Comparison of ENCODE assay signal across 17 cellular contexts in genomic region chr19:8558325-8558724, GRCh38. TPM values are rescaled to one million over a fixed set of nuclear protein-coding genes. Genes with fewer than 3 reads are reported as not detected.
DNase-seq lines count a peak whose midpoint lies in the region; ATAC-seq and TF ChIP-seq lines count a peak whose summit lies in the region.
"Had no signal": no experiment of that assay in that cellular context is flagged by ENCODE, and none has a peak within 500 bp of the region (broad histone marks: within the 10 kb centered on the region; RNA-seq: fewer than 3 reads in every experiment).

No MANE protein-coding gene starts in this region.

- CTCF ChIA-PET in activated CD4-positive, alpha-beta T cell treated with anti-CD3 and anti-CD28 coated beads, Interleukin-2, amount 10 ng/mL, durations not matched to agents 7 days and 5 days (lab: Charles Lee) = interaction anchor here (0.5 to 2.1 kb wide), 4 partner anchors 13 to 217 kb away, joined by 3 to 10 read pairs (median 4); no protein-coding TSS in a partner anchor
- CTCF ChIA-PET in activated CD4-positive, alpha-beta memory T cell treated with anti-CD3 and anti-CD28 coated beads, Interleukin-2, amount 10 ng/mL, durations not matched to agents 7 days and 5 days (lab: Charles Lee) = interaction anchor here (1.6 to 2.2 kb wide), 4 partner anchors 11 to 23 kb away, joined by 4 to 9 read pairs (median 6); no protein-coding TSS in a partner anchor
- CTCF ChIA-PET in naive thymus-derived CD4-positive, alpha-beta T cell (lab: Charles Lee) = interaction anchor here (0.8 to 1.4 kb wide), 3 partner anchors 20 to 33 kb away, joined by 3 to 5 read pairs (median 4); no protein-coding TSS in a partner anchor

- peaks cover 34% of the 10 kb centered on the region for H3K4me1 Mint-ChIP-seq in activated CD4-positive, alpha-beta T cell treated with anti-CD3 and anti-CD28 coated beads, Interleukin-2, amount 10 ng/mL, durations not matched to agents 7 days and 5 days
- peaks cover 46% of the 10 kb centered on the region for H3K4me1 Mint-ChIP-seq in CD14-positive monocyte
- H3K4me1 Mint-ChIP-seq in activated CD4-positive, alpha-beta memory T cell treated with anti-CD3 and anti-CD28 coated beads, Interleukin-2, amount 10 ng/mL, durations not matched to agents 7 days and 5 days = peaks cover 46% of the 10 kb centered on the region
- peaks cover 13 to 33% (median 24%) of the 10 kb centered on the region in 7 donors for H3K4me1 Mint-ChIP-seq in naive thymus-derived CD4-positive, alpha-beta T cell

- no peaks in the 10 kb centered on the region for H3K9me3 ChIP-seq in naive thymus-derived CD4-positive, alpha-beta T cell (ENCODE audit: control insufficient read depth in 2 of 3, low read length in 3 of 3)
- H3K9me3 ChIP-seq: upper lobe of right lung had no signal

- H3K4me3 ChIP-seq in naive thymus-derived CD4-positive, alpha-beta T cell (ENCODE audit: low read length) = no peak overlapping the region
- H3K4me3 ChIP-seq: upper lobe of right lung had no signal

- intact Hi-C loops in CD14-positive monocyte (cut with micrococcal nuclease) = no loop called here
- intact Hi-C loops in naive thymus-derived CD4-positive, alpha-beta T cell (cut with micrococcal nuclease) = no loop called here

- H3K27me3 Mint-ChIP-seq in activated CD4-positive, alpha-beta T cell treated with anti-CD3 and anti-CD28 coated beads, Interleukin-2, amount 10 ng/mL, durations not matched to agents 7 days and 5 days = no peaks in the 10 kb centered on the region
- peaks cover 1 to 2% (median 1%) of the 10 kb centered on the region in 3 donors for H3K27me3 Mint-ChIP-seq in CD14-positive monocyte (ENCODE audit: low read depth in 3 of 3)
- H3K27me3 Mint-ChIP-seq in activated CD4-positive, alpha-beta memory T cell treated with anti-CD3 and anti-CD28 coated beads, Interleukin-2, amount 10 ng/mL, durations not matched to agents 7 days and 5 days = no peaks in the 10 kb centered on the region
- H3K27me3 Mint-ChIP-seq in naive thymus-derived CD4-positive, alpha-beta T cell = no peaks in the 10 kb centered on the region
- H3K27me3 Mint-ChIP-seq: activated naive CD4-positive, alpha-beta T cell treated with anti-CD3 and anti-CD28 coated beads, Interleukin-2, amount 50 U/mL, for 24 hours had no signal

- no peaks in the 10 kb centered on the region for H3K27me3 ChIP-seq in naive thymus-derived CD4-positive, alpha-beta T cell (ENCODE audit: control insufficient read depth in 2 of 2, insufficient read depth in 2 of 2, low read length in 2 of 2)
- H3K27me3 ChIP-seq: upper lobe of right lung had no signal

- no peak overlapping the region for H3K27ac ChIP-seq in naive thymus-derived CD4-positive, alpha-beta T cell (ENCODE audit: low read depth, low read length)
- H3K27ac ChIP-seq: upper lobe of right lung had no signal

- POLR2A ChIA-PET in activated CD4-positive, alpha-beta T cell treated with anti-CD3 and anti-CD28 coated beads, Interleukin-2, amount 10 ng/mL, durations not matched to agents 7 days and 5 days (lab: Charles Lee) = no interaction called here
- POLR2A ChIA-PET in activated CD4-positive, alpha-beta memory T cell treated with anti-CD3 and anti-CD28 coated beads, Interleukin-2, amount 10 ng/mL, durations not matched to agents 7 days and 5 days (lab: Charles Lee) = interaction anchor here (0.7 to 1.7 kb wide), 4 partner anchors 8 to 45 kb away, joined by 3 to 4 read pairs (median 4); partner anchors contain the start of gene ZNF414
- POLR2A ChIA-PET in naive thymus-derived CD4-positive, alpha-beta T cell (lab: Charles Lee) = interaction anchor here (0.9 to 2.1 kb wide), 5 partner anchors 12 to 44 kb away, joined by 3 to 11 read pairs (median 5); partner anchors contain the start of gene ZNF414

- peaks cover 6 to 18% of the 10 kb centered on the region in 2 donors for H3K4me1 ChIP-seq in naive thymus-derived CD4-positive, alpha-beta T cell (ENCODE audit: control insufficient read depth in 2 of 2, insufficient read depth in 2 of 2, low read length in 2 of 2)
- H3K4me1 ChIP-seq: upper lobe of right lung had no signal

- no peak for DNase-seq in activated CD4-positive, alpha-beta T cell treated with anti-CD3 and anti-CD28 coated beads, Interleukin-2, amount 10 ng/mL, durations not matched to agents 7 days and 5 days
- DNase-seq in activated CD4-positive, alpha-beta T cell treated with anti-CD3 and anti-CD28 coated beads, Interleukin-2, amount 50 U/mL, for 48 hours = no peak
- DNase-seq in CD14-positive monocyte (ENCODE audit: low spot score) = no peak
- no peak for DNase-seq in activated CD4-positive, alpha-beta memory T cell treated with anti-CD3 and anti-CD28 coated beads, Interleukin-2, amount 10 ng/mL, durations not matched to agents 7 days and 5 days
- no peak for DNase-seq in naive thymus-derived CD4-positive, alpha-beta T cell
- no peak for DNase-seq in central memory CD4-positive, alpha-beta T cell
- no peak for DNase-seq in ecto neural progenitor cell (ENCODE audit: low spot score)
- DNase-seq: activated CD4-positive, alpha-beta T cell treated with anti-CD3 and anti-CD28 coated beads for 1 hour; cerebellar nuclear complex; EL; SHP77 treated with DMSO at 0.1 percent for 48 hours; SW 1271 had no signal

- peaks cover 35% of the 10 kb centered on the region for H3K36me3 Mint-ChIP-seq in activated CD4-positive, alpha-beta T cell treated with anti-CD3 and anti-CD28 coated beads, Interleukin-2, amount 10 ng/mL, durations not matched to agents 7 days and 5 days (ENCODE audit: low read depth)
- peaks cover 52 to 89% of the 10 kb centered on the region in 2 donors for H3K36me3 Mint-ChIP-seq in CD14-positive monocyte
- peaks cover 52% of the 10 kb centered on the region for H3K36me3 Mint-ChIP-seq in activated CD4-positive, alpha-beta memory T cell treated with anti-CD3 and anti-CD28 coated beads, Interleukin-2, amount 10 ng/mL, durations not matched to agents 7 days and 5 days (ENCODE audit: low read depth)
- H3K36me3 Mint-ChIP-seq in naive thymus-derived CD4-positive, alpha-beta T cell = peaks cover 0 to 35% (median 0%) of the 10 kb centered on the region in 5 donors
- H3K36me3 Mint-ChIP-seq: activated naive CD4-positive, alpha-beta T cell treated with anti-CD3 and anti-CD28 coated beads, Interleukin-2, amount 50 U/mL, for 24 hours had no signal

- no peak for TF ChIP-seq CTCF in CD14-positive monocyte (IDR thresholded peaks at IDR 0.05)

- peak overlapping the region; percentile 64 for H3K27ac Mint-ChIP-seq in activated CD4-positive, alpha-beta T cell treated with anti-CD3 and anti-CD28 coated beads, Interleukin-2, amount 10 ng/mL, durations not matched to agents 7 days and 5 days
- peak overlapping the region; percentile 39 to 95 (median 74) for H3K27ac Mint-ChIP-seq in CD14-positive monocyte
- peak overlapping the region; percentile 83 for H3K27ac Mint-ChIP-seq in activated CD4-positive, alpha-beta memory T cell treated with anti-CD3 and anti-CD28 coated beads, Interleukin-2, amount 10 ng/mL, durations not matched to agents 7 days and 5 days
- peak overlapping the region in 6 of 9 donors; percentile 12 to 93 (median 72) for H3K27ac Mint-ChIP-seq in naive thymus-derived CD4-positive, alpha-beta T cell

- H3K9me3 Mint-ChIP-seq in activated CD4-positive, alpha-beta T cell treated with anti-CD3 and anti-CD28 coated beads, Interleukin-2, amount 10 ng/mL, durations not matched to agents 7 days and 5 days = no peaks in the 10 kb centered on the region
- no peaks in the 10 kb centered on the region for H3K9me3 Mint-ChIP-seq in CD14-positive monocyte
- no peaks in the 10 kb centered on the region for H3K9me3 Mint-ChIP-seq in activated CD4-positive, alpha-beta memory T cell treated with anti-CD3 and anti-CD28 coated beads, Interleukin-2, amount 10 ng/mL, durations not matched to agents 7 days and 5 days
- H3K9me3 Mint-ChIP-seq in naive thymus-derived CD4-positive, alpha-beta T cell = no peaks in the 10 kb centered on the region
- H3K9me3 Mint-ChIP-seq: activated naive CD4-positive, alpha-beta T cell treated with anti-CD3 and anti-CD28 coated beads, Interleukin-2, amount 50 U/mL, for 24 hours had no signal

- H3K36me3 ChIP-seq in naive thymus-derived CD4-positive, alpha-beta T cell (ENCODE audit: control insufficient read depth in 2 of 3, insufficient read depth in 3 of 3, low read length in 3 of 3) = peaks cover 0 to 1% (median 0%) of the 10 kb centered on the region in 3 experiments

- no peak for ATAC-seq in naive thymus-derived CD4-positive, alpha-beta T cell
- ATAC-seq in HG03196 (IDR thresholded peaks at IDR 0.05; ENCODE audit: unreplicated experiment) = no peak

- H3K4me3 Mint-ChIP-seq in activated CD4-positive, alpha-beta T cell treated with anti-CD3 and anti-CD28 coated beads, Interleukin-2, amount 10 ng/mL, durations not matched to agents 7 days and 5 days = no peak overlapping the region
- H3K4me3 Mint-ChIP-seq in CD14-positive monocyte = no peak overlapping the region
- no peak overlapping the region for H3K4me3 Mint-ChIP-seq in activated CD4-positive, alpha-beta memory T cell treated with anti-CD3 and anti-CD28 coated beads, Interleukin-2, amount 10 ng/mL, durations not matched to agents 7 days and 5 days
- H3K4me3 Mint-ChIP-seq in naive thymus-derived CD4-positive, alpha-beta T cell = peak overlapping the region in 2 of 10 donors; percentile 12 to 25
- H3K4me3 Mint-ChIP-seq: activated naive CD4-positive, alpha-beta T cell treated with anti-CD3 and anti-CD28 coated beads, Interleukin-2, amount 50 U/mL, for 24 hours had no signal

RNA-seq across cellular contexts. Expression of gene MYO1F, which starts 18.9 kb away (rescaled TPM):
- 100 to 1,000 TPM; 359 to 366 TPM for total RNA-seq in activated CD4-positive, alpha-beta T cell treated with anti-CD3 and anti-CD28 coated beads, Interleukin-2, amount 10 ng/mL, durations not matched to agents 7 days and 5 days
- 100 to 1,000 TPM; 121 to 197 TPM for polyA plus RNA-seq in CD14-positive monocyte
- total RNA-seq in activated CD4-positive, alpha-beta memory T cell treated with anti-CD3 and anti-CD28 coated beads, Interleukin-2, amount 10 ng/mL, durations not matched to agents 7 days and 5 days = 100 to 1,000 TPM; 420 TPM
- 100 to 1,000 TPM in 2 of 5 experiments, 10 to 100 TPM in 3; 25.5 to 472 (median 66.7) TPM for total RNA-seq in naive thymus-derived CD4-positive, alpha-beta T cell
- 1 to 10 TPM in 1 of 2 donors, under 1 TPM in 1; 0.83 to 1.0 TPM for polyA plus RNA-seq in naive thymus-derived CD4-positive, alpha-beta T cell

RNA-seq across cellular contexts. Expression of gene ZNF414, which starts 44.4 kb away (rescaled TPM):
- total RNA-seq in activated CD4-positive, alpha-beta T cell treated with anti-CD3 and anti-CD28 coated beads, Interleukin-2, amount 10 ng/mL, durations not matched to agents 7 days and 5 days = 10 to 100 TPM; 46.8 to 47.3 TPM
- 1 to 10 TPM; 4.1 to 4.7 TPM for polyA plus RNA-seq in CD14-positive monocyte
- 10 to 100 TPM; 29.7 to 33.3 TPM for total RNA-seq in activated CD4-positive, alpha-beta memory T cell treated with anti-CD3 and anti-CD28 coated beads, Interleukin-2, amount 10 ng/mL, durations not matched to agents 7 days and 5 days
- 10 to 100 TPM; 36.0 to 69.2 (median 60.8) TPM for total RNA-seq in naive thymus-derived CD4-positive, alpha-beta T cell
- 10 to 100 TPM; 20.2 to 25.4 TPM for polyA plus RNA-seq in naive thymus-derived CD4-positive, alpha-beta T cell

RNA-seq across cellular contexts. Expression of gene ADAMTS10, which starts 52.2 kb away (rescaled TPM):
- 10 to 100 TPM; 10.6 to 15.3 TPM for total RNA-seq in activated CD4-positive, alpha-beta T cell treated with anti-CD3 and anti-CD28 coated beads, Interleukin-2, amount 10 ng/mL, durations not matched to agents 7 days and 5 days
- polyA plus RNA-seq in CD14-positive monocyte = not detected
- 1 to 10 TPM; 2.6 to 2.8 TPM for total RNA-seq in activated CD4-positive, alpha-beta memory T cell treated with anti-CD3 and anti-CD28 coated beads, Interleukin-2, amount 10 ng/mL, durations not matched to agents 7 days and 5 days
- total RNA-seq in naive thymus-derived CD4-positive, alpha-beta T cell = 100 to 1,000 TPM in 1 of 5 experiments, 10 to 100 TPM in 3, 1 to 10 TPM in 1; 8.2 to 102 (median 88.9) TPM
- 1 to 10 TPM; 1.5 to 3.4 TPM for polyA plus RNA-seq in naive thymus-derived CD4-positive, alpha-beta T cell

RNA-seq across cellular contexts. Expression of gene PRAM1, which starts 55.9 kb away (rescaled TPM):
- total RNA-seq in activated CD4-positive, alpha-beta T cell treated with anti-CD3 and anti-CD28 coated beads, Interleukin-2, amount 10 ng/mL, durations not matched to agents 7 days and 5 days = 1 to 10 TPM; 3.8 to 6.7 TPM
- 10 to 100 TPM; 43.3 to 69.0 TPM for polyA plus RNA-seq in CD14-positive monocyte
- under 1 TPM; 0.58 to 0.63 TPM for total RNA-seq in activated CD4-positive, alpha-beta memory T cell treated with anti-CD3 and anti-CD28 coated beads, Interleukin-2, amount 10 ng/mL, durations not matched to agents 7 days and 5 days
- total RNA-seq in naive thymus-derived CD4-positive, alpha-beta T cell = 10 to 100 TPM in 2 of 5 experiments, 1 to 10 TPM in 3; 1.1 to 82.8 (median 3.9) TPM
- under 1 TPM; 0.12 to 0.34 TPM for polyA plus RNA-seq in naive thymus-derived CD4-positive, alpha-beta T cell
- total RNA-seq: epithelial cell of proximal tubule, lung microvascular endothelial cell had no signal
